In the genomic region with DNA sequence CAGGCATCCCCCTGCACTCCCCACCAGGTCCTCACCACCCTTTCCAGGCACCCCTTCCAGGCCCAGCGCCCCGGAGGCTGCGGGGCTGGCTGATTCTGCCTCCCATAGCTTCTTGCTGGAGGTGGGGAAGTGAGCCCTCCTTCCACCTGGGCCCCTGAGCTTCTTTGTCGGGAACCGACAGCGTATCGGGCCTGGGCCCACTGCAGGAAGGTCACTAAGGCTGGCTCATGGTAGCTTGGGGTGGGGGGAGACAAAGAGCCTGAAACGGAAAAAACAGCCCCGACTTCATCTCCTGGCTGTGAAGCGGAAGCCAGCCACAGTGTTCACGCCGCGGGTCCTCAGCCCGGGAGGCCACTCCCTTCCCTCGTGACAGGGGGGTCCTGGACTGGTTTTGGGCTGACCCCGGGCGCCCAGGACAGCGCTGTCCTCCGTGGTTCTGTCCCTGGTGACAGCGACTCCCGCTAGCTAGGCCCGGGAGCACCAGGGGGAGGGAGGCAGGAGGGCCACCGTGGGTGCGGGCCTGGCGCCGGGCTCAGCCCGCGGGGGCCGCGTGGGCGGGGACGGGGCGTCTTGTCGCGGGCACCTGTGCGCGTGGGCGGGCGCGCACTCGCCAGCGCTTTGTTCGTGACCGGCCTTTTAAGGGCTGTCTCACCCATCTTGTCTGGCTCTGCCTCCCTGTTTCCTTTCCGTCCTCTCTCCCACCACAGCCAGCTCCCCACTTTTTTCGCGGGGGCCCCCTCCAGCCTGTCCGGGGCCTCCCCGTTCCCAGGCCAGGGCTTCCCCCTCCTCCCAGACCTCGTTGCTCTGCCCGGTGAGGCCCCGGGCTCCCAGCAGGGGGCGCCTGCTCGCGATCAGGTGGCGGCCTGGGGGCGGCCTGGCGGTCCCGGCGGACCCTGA, we compare ENCODE assay signal across 8 cellular contexts.
DNase-seq lines count a peak whose midpoint lies in the region; ATAC-seq and TF ChIP-seq lines count a peak whose summit lies in the region.

No MANE protein-coding gene starts in this region.

- in situ Hi-C loops in HAP-1 (cut with MboI; ENCODE audit: low sequenced_read_pairs): no loop called here

- H3K9me3 ChIP-seq in HAP-1: no peaks in the 10 kb centered on the region

- H3K4me1 ChIP-seq in HAP-1: no peaks in the 10 kb centered on the region

- H3K27ac Mint-ChIP-seq in activated T-helper 17 cell treated with anti-CD3 and anti-CD28 coated beads, Interleukin-2, amount 50 U/mL, for 72 hours: peak overlapping the region; percentile 83

- peak overlapping the region; percentile 74 for H3K4me3 Mint-ChIP-seq in activated T-helper 17 cell treated with anti-CD3 and anti-CD28 coated beads, Interleukin-2, amount 50 U/mL, for 72 hours

- TF ChIP-seq CTCF in GM10266 (IDR thresholded peaks at IDR 0.05; ENCODE audit: control insufficient read depth, insufficient read depth, low read depth, missing control alignments): peak; percentile 95
- TF ChIP-seq CTCF in fibroblast of the aortic adventitia (IDR thresholded peaks at IDR 0.05; ENCODE audit: insufficient read depth, low read length): peak; percentile 27

- H3K36me3 Mint-ChIP-seq in activated T-helper 17 cell treated with anti-CD3 and anti-CD28 coated beads, Interleukin-2, amount 50 U/mL, for 72 hours (ENCODE audit: low read depth): peaks cover 64% of the 10 kb centered on the region

- H3K27ac ChIP-seq in temporal lobe (ENCODE audit: low read depth, low read length): peak overlapping the region; percentile 86

- H3K27me3 ChIP-seq in HAP-1 (ENCODE audit: low read depth): no peaks in the 10 kb centered on the region

- H3K27me3 Mint-ChIP-seq in activated T-helper 17 cell treated with anti-CD3 and anti-CD28 coated beads, Interleukin-2, amount 50 U/mL, for 72 hours: no peaks in the 10 kb centered on the region

- peaks cover 41% of the 10 kb centered on the region for H3K4me1 Mint-ChIP-seq in activated T-helper 17 cell treated with anti-CD3 and anti-CD28 coated beads, Interleukin-2, amount 50 U/mL, for 72 hours

- DNase-seq in GM10266 (ENCODE audit: extremely low spot score): peak; percentile 95
- DNase-seq in fibroblast of the aortic adventitia (ENCODE audit: low read depth): no peak
- DNase-seq in nucleus accumbens (lab: John Stamatoyannopoulos, UW): peak in 38 of 56 donors; percentile 22 to 88 (median 50)
- DNase-seq in NCI-H1694 (lab: John Stamatoyannopoulos, UW): no peak
- DNase-seq in HAP-1 (ENCODE audit: low spot score in 2 of 2): no peak

- peaks cover 3% of the 10 kb centered on the region; the same call in 1 of the 2 replicates for H3K36me3 ChIP-seq in HAP-1 (replicated peaks)

- H3K4me3 ChIP-seq in fibroblast of the aortic adventitia (ENCODE audit: low read depth, low read length) (no peak overlapping the region), HAP-1 (no peak overlapping the region)

- peak; percentile 24 for ATAC-seq in HG03469 (IDR thresholded peaks at IDR 0.05; ENCODE audit: unreplicated experiment)
- ATAC-seq in activated T-helper 17 cell treated with anti-CD3 and anti-CD28 coated beads, Interleukin-2, amount 50 U/mL, for 72 hours (replicated peaks): peak; percentile 71

- no peaks in the 10 kb centered on the region for H3K9me3 Mint-ChIP-seq in activated T-helper 17 cell treated with anti-CD3 and anti-CD28 coated beads, Interleukin-2, amount 50 U/mL, for 72 hours

Comparison
In these comparisons a context has a peak if more than half of its experiments do, and no peak if none do; other contexts are left out.
1. DNase-seq: peak in GM10266 (single experiment) and nucleus accumbens (38 of 56); none in fibroblast of the aortic adventitia (single experiment), NCI-H1694 (single experiment) and HAP-1 (0 of 2).